Comparison of ENCODE assay signal across 8 cellular contexts in genomic region chr21:38660333-38661295, GRCh38.
DNase-seq lines count a peak whose midpoint lies in the region; ATAC-seq and TF ChIP-seq lines count a peak whose summit lies in the region.

No MANE protein-coding gene starts in this region.

- H3K9me3 ChIP-seq in T-helper 17 cell (ENCODE audit: control insufficient read depth, low read length, poor library complexity, severe bottlenecking) (no peaks in the 10 kb centered on the region), Karpas-422 (ENCODE audit: low read length) (no peaks in the 10 kb centered on the region)

- TF ChIP-seq CTCF in foreskin keratinocyte (conservative IDR thresholded peaks at IDR 0.05), result no peak
- no peak for TF ChIP-seq CTCF in progenitor cell of endocrine pancreas (IDR thresholded peaks at IDR 0.05; ENCODE audit: unreplicated experiment)

- no peak overlapping the region for H3K4me2 ChIP-seq in Karpas-422 (ENCODE audit: low read depth, low read length, poor library complexity, severe bottlenecking)

- no peak overlapping the region for H3K27ac ChIP-seq in foreskin keratinocyte
- no peak overlapping the region for H3K27ac ChIP-seq in Karpas-422 (ENCODE audit: low read length)

- peaks cover 3% of the 10 kb centered on the region for H3K4me1 Mint-ChIP-seq in T-helper 17 cell
- peaks cover 4% of the 10 kb centered on the region for H3K4me1 Mint-ChIP-seq in progenitor cell of endocrine pancreas (ENCODE audit: low read depth)

- no peak for ATAC-seq in T-helper 17 cell
- ATAC-seq in foreskin keratinocyte, result peak; percentile 24
- ATAC-seq in HG03571 (IDR thresholded peaks at IDR 0.05; ENCODE audit: unreplicated experiment), result no peak

- H3K27ac Mint-ChIP-seq in T-helper 17 cell (no peak overlapping the region), progenitor cell of endocrine pancreas (no peak overlapping the region)

- H3K4me3 Mint-ChIP-seq in T-helper 17 cell (peak overlapping the region; percentile 89), progenitor cell of endocrine pancreas (ENCODE audit: low read depth) (peak overlapping the region; percentile 59)

- H3K79me2 ChIP-seq in Karpas-422 (ENCODE audit: low read length), result no peaks in the 10 kb centered on the region

- DNase-seq in ELF-1 (ENCODE audit: low read depth, low spot score), result peak; percentile 24
- no peak for DNase-seq in T-helper 17 cell
- DNase-seq in foreskin keratinocyte, result no peak
- no peak for DNase-seq in progenitor cell of endocrine pancreas (ENCODE audit: low spot score, unreplicated experiment)
- no peak for DNase-seq in Karpas-422
- DNase-seq in NCI-H1694 treated with DMSO at 0.1 percent for 48 hours (lab: John Stamatoyannopoulos, UW), result no peak
- DNase-seq in islet precursor cell, result no peak

- no peak overlapping the region for H3K9ac ChIP-seq in Karpas-422 (ENCODE audit: low read length)

- peaks cover 2% of the 10 kb centered on the region for H3K36me3 Mint-ChIP-seq in T-helper 17 cell (ENCODE audit: low read depth)
- no peaks in the 10 kb centered on the region for H3K36me3 Mint-ChIP-seq in progenitor cell of endocrine pancreas (ENCODE audit: insufficient read depth)

- H3K4me1 ChIP-seq in foreskin keratinocyte, result no peaks in the 10 kb centered on the region
- H3K4me1 ChIP-seq in Karpas-422 (ENCODE audit: low read length), result no peaks in the 10 kb centered on the region

- H2AFZ ChIP-seq in Karpas-422 (ENCODE audit: low read length), result no peak overlapping the region

- no peaks in the 10 kb centered on the region for H3K36me3 ChIP-seq in Karpas-422 (ENCODE audit: insufficient read depth, low read length)

- H4K20me1 ChIP-seq in Karpas-422 (ENCODE audit: insufficient read depth, low read depth, low read length), result no peaks in the 10 kb centered on the region

- H3K27me3 Mint-ChIP-seq in T-helper 17 cell (peaks cover 69% of the 10 kb centered on the region), progenitor cell of endocrine pancreas (peaks cover 79% of the 10 kb centered on the region)

- peaks cover 96% of the 10 kb centered on the region for H3K27me3 ChIP-seq in foreskin keratinocyte
- no peaks in the 10 kb centered on the region for H3K27me3 ChIP-seq in Karpas-422 (ENCODE audit: low read length)

- no peaks in the 10 kb centered on the region for H3K9me2 ChIP-seq in Karpas-422 (replicated peaks; ENCODE audit: insufficient read depth, low read length)

- no peak overlapping the region for H3K4me3 ChIP-seq in Karpas-422 (ENCODE audit: low read length)

- H3K9me3 Mint-ChIP-seq in progenitor cell of endocrine pancreas (ENCODE audit: low read depth), result no peaks in the 10 kb centered on the region
